Comparison of ENCODE assay signal across 15 cellular contexts in genomic region chr1:225844236-225845061, GRCh38. TPM values are rescaled to one million over a fixed set of nuclear protein-coding genes. Genes with fewer than 3 reads are reported as not detected.
DNase-seq lines count a peak whose midpoint lies in the region; ATAC-seq and TF ChIP-seq lines count a peak whose summit lies in the region.
"Had no signal": no experiment of that assay in that cellular context is flagged by ENCODE, and none has a peak within 500 bp of the region (broad histone marks: within the 10 kb centered on the region; RNA-seq: fewer than 3 reads in every experiment).

No MANE protein-coding gene starts in this region.

- H3K9me3 ChIP-seq in heart left ventricle (no peaks in the 10 kb centered on the region), body of pancreas (no peaks in the 10 kb centered on the region), lower lobe of right lung (no peaks in the 10 kb centered on the region), aorta (ENCODE audit: control insufficient read depth, low read length) (no peaks in the 10 kb centered on the region), esophagus squamous epithelium (no peaks in the 10 kb centered on the region)
- H3K9me3 ChIP-seq: upper lobe of left lung had no signal

- H3K4me1 ChIP-seq in heart left ventricle (peaks cover 0 to 25% (median 12%) of the 10 kb centered on the region in 12 donors), body of pancreas (peaks cover 35% of the 10 kb centered on the region), lower lobe of right lung (peaks cover 5% of the 10 kb centered on the region), aorta (ENCODE audit: control insufficient read depth in 1 of 2, insufficient read depth in 2 of 2, low read length in 2 of 2) (no peaks in the 10 kb centered on the region), esophagus squamous epithelium (peaks cover 6 to 33% (median 9%) of the 10 kb centered on the region in 3 donors)

- H3K27ac ChIP-seq in heart left ventricle (peak overlapping the region in 1 of 12 donors; percentile 17), body of pancreas (peak overlapping the region in 3 of 4 donors; percentile 9 to 36 (median 23)), lower lobe of right lung (no peak overlapping the region), aorta (ENCODE audit: low read depth in 1 of 2, low read length in 2 of 2) (no peak overlapping the region), esophagus squamous epithelium (peak overlapping the region in 2 of 4 donors; percentile 35 to 59)

- TF ChIP-seq CTCF in heart left ventricle (IDR thresholded peaks at IDR 0.05) (no peak), body of pancreas (IDR thresholded peaks at IDR 0.05) (no peak), lower lobe of right lung (IDR thresholded peaks at IDR 0.05) (no peak), esophagus squamous epithelium (IDR thresholded peaks at IDR 0.05) (no peak)

- ATAC-seq in Right ventricle myocardium superior (ENCODE audit: poor library complexity) = no peak
- no peak for ATAC-seq in heart left ventricle
- ATAC-seq in body of pancreas = no peak
- ATAC-seq in lower lobe of right lung = no peak
- no peak for ATAC-seq in aorta (ENCODE audit: low FRiP score)
- ATAC-seq: activated CD8-positive, alpha-beta T cell treated with anti-CD3 and anti-CD28 coated beads, Interleukin-2, amount 10 ng/mL, durations not matched to agents 7 days and 5 days had no signal

- H3K27me3 ChIP-seq in heart left ventricle = no peaks in the 10 kb centered on the region
- no peaks in the 10 kb centered on the region for H3K27me3 ChIP-seq in body of pancreas
- no peaks in the 10 kb centered on the region for H3K27me3 ChIP-seq in lower lobe of right lung (ENCODE audit: low read depth)
- H3K27me3 ChIP-seq in aorta (ENCODE audit: control insufficient read depth in 1 of 2, insufficient read depth in 2 of 2, low read length in 1 of 2) = no peaks in the 10 kb centered on the region
- no peaks in the 10 kb centered on the region for H3K27me3 ChIP-seq in esophagus squamous epithelium
- H3K27me3 ChIP-seq: upper lobe of left lung had no signal

- WGBS in heart left ventricle, 4 donors = 76 to 91% (median 87%) methylated on average over 10 to 18 of the region's 18 CpGs
- 74 to 78% methylated on average over 7 to 18 of the region's 18 CpGs for WGBS in body of pancreas, 2 donors
- WGBS in aorta, 2 donors = 81 to 85% methylated on average over 18 of the region's 18 CpGs
- WGBS in esophagus squamous epithelium, 2 donors = 74 to 85% methylated on average over 14 to 15 of the region's 18 CpGs

- peak; percentile 42 for DNase-seq in Right ventricle myocardium superior
- no peak for DNase-seq in heart left ventricle
- no peak for DNase-seq in body of pancreas
- DNase-seq in lower lobe of right lung = peak; percentile 44
- DNase-seq in aorta = peak; percentile 38 to 60
- DNase-seq in esophagus squamous epithelium (lab: John Stamatoyannopoulos, UW) = no peak
- DNase-seq in NCI-H146 treated with DMSO at 0.1 percent for 48 hours (lab: John Stamatoyannopoulos, UW; ENCODE audit: unreplicated experiment) = no peak
- no peak for DNase-seq in stimulated activated naive CD4-positive, alpha-beta T cell treated with Interleukin-2 at 50 U/mL for 16 hours (lab: John Stamatoyannopoulos, UW)
- DNase-seq: activated CD8-positive, alpha-beta T cell treated with anti-CD3 and anti-CD28 coated beads, Interleukin-2, amount 10 ng/mL, durations not matched to agents 7 days and 5 days; NCI-H1694; NCI-H345; SHP77; upper lobe of left lung had no signal

- H3K4me3 ChIP-seq in heart left ventricle (no peak overlapping the region), body of pancreas (no peak overlapping the region), lower lobe of right lung (no peak overlapping the region), aorta (ENCODE audit: low read length in 2 of 2) (no peak overlapping the region), esophagus squamous epithelium (no peak overlapping the region)
- H3K4me3 ChIP-seq: upper lobe of left lung had no signal

- intact Hi-C loops in Right ventricle myocardium superior (cut with DNase I) = no loop called here
- intact Hi-C loops in heart left ventricle (cut with DNase I) = loop anchor here in 8 of 10 donors (2.0 to 10.0 kb wide), 6 partner anchors 32 to 367 kb away; partner anchors contain the start of genes SRP9 (in 5 of the 8) and EPHX1 (in 4 of the 8)
- intact Hi-C loops in body of pancreas (cut with DNase I) = no loop called here
- intact Hi-C loops in lower lobe of right lung (cut with DNase I) = no loop called here
- intact Hi-C loops in aorta (cut with DNase I) = loop anchor here (2.0 to 5.0 kb wide), 4 partner anchors 37 to 370 kb away; no protein-coding TSS in a partner anchor
- intact Hi-C loops in esophagus squamous epithelium (cut with DNase I) = loop anchor here (10.0 kb wide), 2 partner anchors 70 to 370 kb away; partner anchors contain the start of gene SRP9

- TF ChIP-seq POLR2A in heart left ventricle (IDR thresholded peaks at IDR 0.05) = no peak
- peak in 2 of 3 donors; percentile 6 to 19 for TF ChIP-seq POLR2A in body of pancreas (IDR thresholded peaks at IDR 0.05)
- no peak for TF ChIP-seq POLR2A in esophagus squamous epithelium (IDR thresholded peaks at IDR 0.05)

- peaks cover 0 to 95% (median 78%) of the 10 kb centered on the region in 9 donors for H3K36me3 ChIP-seq in heart left ventricle
- peaks cover 6 to 16% of the 10 kb centered on the region in 2 donors for H3K36me3 ChIP-seq in body of pancreas (replicated peaks in 1 of 2; ENCODE audit: insufficient read depth in 1 of 2, low read depth in 2 of 2)
- peaks cover 100% of the 10 kb centered on the region for H3K36me3 ChIP-seq in lower lobe of right lung
- peaks cover 0 to 2% of the 10 kb centered on the region in 2 donors for H3K36me3 ChIP-seq in aorta (ENCODE audit: control insufficient read depth in 1 of 2, insufficient read depth in 2 of 2, low read length in 1 of 2)
- peaks cover 21 to 100% (median 44%) of the 10 kb centered on the region in 3 donors for H3K36me3 ChIP-seq in esophagus squamous epithelium

RNA-seq across cellular contexts. Expression of gene EPHX1, which starts 34.5 kb away (rescaled TPM):
- total RNA-seq in Right ventricle myocardium superior (68.6 TPM), heart left ventricle (10 to 100 TPM; 29.0 to 96.8 (median 47.0) TPM), body of pancreas (100 to 1,000 TPM; 109 to 136 TPM), lower lobe of right lung (233 TPM), aorta (100 to 1,000 TPM in 1 of 2 donors, 10 to 100 TPM in 1; 57.6 to 153 TPM), esophagus squamous epithelium (100 to 1,000 TPM in 3 of 4 donors, 10 to 100 TPM in 1; 78.7 to 237 (median 151) TPM)
- polyA plus RNA-seq in heart left ventricle (10 to 100 TPM; 22.2 to 36.1 TPM), aorta (10 to 100 TPM; 20.0 to 66.3 TPM)

RNA-seq across cellular contexts. Expression of gene TMEM63A, which starts 37.7 kb away (rescaled TPM):
- 37.0 TPM for total RNA-seq in Right ventricle myocardium superior
- 10 to 100 TPM; 14.4 to 42.7 (median 25.3) TPM for total RNA-seq in heart left ventricle
- polyA plus RNA-seq in heart left ventricle = 10 to 100 TPM; 13.7 to 37.3 TPM
- 100 to 1,000 TPM; 129 to 217 TPM for total RNA-seq in body of pancreas
- 141 TPM for total RNA-seq in lower lobe of right lung
- 100 to 1,000 TPM in 1 of 2 donors, 10 to 100 TPM in 1; 89.3 to 118 TPM for total RNA-seq in aorta
- 10 to 100 TPM in 1 of 2 donors, 1 to 10 TPM in 1; 7.6 to 73.5 TPM for polyA plus RNA-seq in aorta
- 10 to 100 TPM in 3 of 4 donors, 1 to 10 TPM in 1; 9.8 to 27.1 (median 18.3) TPM for total RNA-seq in esophagus squamous epithelium

RNA-seq across cellular contexts. Expression of gene LEFTY1, which starts 44.5 kb away (rescaled TPM):
- 0.13 TPM for total RNA-seq in Right ventricle myocardium superior
- under 1 TPM in 4 of 9 donors, not detected in 5; 0.19 to 0.77 (median 0.30) TPM for total RNA-seq in heart left ventricle
- under 1 TPM in 1 of 2 donors, not detected in 1; 0.65 TPM for polyA plus RNA-seq in heart left ventricle
- 100 to 1,000 TPM; 138 to 153 TPM for total RNA-seq in body of pancreas
- not detected for total RNA-seq in lower lobe of right lung
- total RNA-seq in aorta = under 1 TPM; 0.39 to 0.63 TPM
- polyA plus RNA-seq in aorta = under 1 TPM; 0.25 to 0.51 TPM
- total RNA-seq in esophagus squamous epithelium = not detected
- total RNA-seq: A673; activated CD8-positive, alpha-beta T cell treated with anti-CD3 and anti-CD28 coated beads, Interleukin-2, amount 10 ng/mL, durations not matched to agents 7 days and 5 days; T-helper 1 cell treated with Interleukin-12 subunit alpha and Interleukin-12 subunit beta and Interleukin-4 antibody, amounts not matched to agents 30 ng/mL and 1 ng/mL, for 36 hours had no signal

Comparison
In these comparisons a context has a peak if more than half of its experiments do, and no peak if none do; other contexts are left out.
1. DNase-seq: peak in Right ventricle myocardium superior (single experiment), lower lobe of right lung (single experiment) and aorta (2 of 2); none in heart left ventricle (0 of 5), body of pancreas (0 of 4), esophagus squamous epithelium (single experiment), NCI-H146 treated with DMSO at 0.1 percent for 48 hours (single experiment) and stimulated activated naive CD4-positive, alpha-beta T cell treated with Interleukin-2 at 50 U/mL for 16 hours (single experiment).
2. intact Hi-C loops: an anchor here in heart left ventricle (2.0 to 10.0 kb wide), aorta (2.0 to 5.0 kb wide) and esophagus squamous epithelium (10.0 kb wide); none called in Right ventricle myocardium superior, body of pancreas and lower lobe of right lung.
3. H3K27ac ChIP-seq: peak in body of pancreas (3 of 4); none in lower lobe of right lung (single experiment) and aorta (0 of 2).
4. POLR2A ChIP-seq: peak in body of pancreas (2 of 3); none in heart left ventricle (0 of 2) and esophagus squamous epithelium (0 of 4).
5. RNA of gene LEFTY1, which starts 44.5 kb away (total RNA-seq): 138 to 153 TPM in body of pancreas; 0.39 to 0.63 TPM in aorta, 0.19 to 0.77 TPM in heart left ventricle, 0.13 TPM in Right ventricle myocardium superior (single experiment), not detected in lower lobe of right lung (single experiment) and not detected in esophagus squamous epithelium; every median in the first group is over 10 times any median in the second.